ENCODE assay signal across 14 cellular contexts in genomic region chr4:69147334-69147733, GRCh38.
"Had no signal": no experiment of that assay in that cellular context is flagged by ENCODE, and none has a peak within 500 bp of the region (broad histone marks: within the 10 kb centered on the region; RNA-seq: fewer than 3 reads in every experiment).

No MANE protein-coding gene starts in this region.

- DNase-seq: activated CD4-positive, alpha-beta T cell treated with anti-CD3 and anti-CD28 coated beads for 48 hours; activated CD4-positive, alpha-beta T cell treated with anti-CD3 and anti-CD28 coated beads, Interleukin-2, amount 50 U/mL, for 48 hours; activated CD8-positive, alpha-beta memory T cell treated with anti-CD3 and anti-CD28 coated beads for 24 hours; activated effector memory CD4-positive, alpha-beta T cell treated with Interleukin-2 at 50 U/mL for 16 hours; activated naive CD4-positive, alpha-beta T cell treated with Interleukin-2 at 50 U/mL for 16 hours; anterior cingulate cortex; foreskin keratinocyte; heart left ventricle; hypothalamus; mesendoderm; natural killer cell; spleen; stimulated activated naive CD4-positive, alpha-beta T cell; WERI-Rb-1 had no signal
